ENCODE assay signal across 19 cellular contexts in the genomic region with DNA sequence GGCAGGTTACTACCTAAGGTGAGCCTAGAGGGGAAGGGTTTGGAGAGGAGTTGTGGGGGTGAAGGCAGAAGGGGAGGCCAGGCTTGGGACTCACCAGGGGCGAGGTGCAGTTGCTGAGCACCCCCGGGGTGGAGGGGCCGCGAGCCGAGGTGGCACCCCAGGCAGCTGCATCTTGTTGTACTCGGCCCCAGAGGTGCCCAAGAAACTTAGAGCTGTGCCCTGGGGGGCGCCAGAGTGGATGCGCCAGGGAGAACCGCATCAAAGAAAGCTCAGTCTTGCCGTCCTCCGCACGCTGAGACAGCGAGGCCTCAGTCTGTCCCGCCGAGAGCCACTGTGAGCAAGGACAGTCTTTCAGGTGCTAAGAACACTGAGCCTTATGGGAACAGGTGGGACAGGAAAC. TPM values are rescaled to one million over a fixed set of nuclear protein-coding genes. Genes with fewer than 3 reads are reported as not detected.
A peak's percentile ranks its signal among the peaks of the same experiment; 100 is the strongest.
DNase-seq lines count a peak whose midpoint lies in the region; TF ChIP-seq lines count a peak whose summit lies in the region.
"Had no signal": no experiment of that assay in that cellular context is flagged by ENCODE, and none has a peak within 500 bp of the region (broad histone marks: within the 10 kb centered on the region; RNA-seq: fewer than 3 reads in every experiment).

No MANE protein-coding gene starts in this region.

- H3K4me1 ChIP-seq in endodermal cell (ENCODE audit: control insufficient read depth, insufficient read depth, low read length), result no peaks in the 10 kb centered on the region

- H3K27me3 Mint-ChIP-seq in endodermal cell (ENCODE audit: insufficient read depth), result peaks cover 95% of the 10 kb centered on the region

- intact Hi-C loops in posterior cingulate gyrus (cut with DNase I), result no loop called here

- H3K9ac ChIP-seq in endodermal cell (ENCODE audit: extremely low read depth, low read length, poor library complexity, severe bottlenecking), result no peak overlapping the region

- no peaks in the 10 kb centered on the region for H3K36me3 ChIP-seq in endodermal cell (ENCODE audit: control insufficient read depth, insufficient read depth, low read length)
- H3K36me3 ChIP-seq: left lung, stomach, uterus, WERI-Rb-1 had no signal

- H3K9me3 ChIP-seq in endodermal cell (ENCODE audit: control insufficient read depth, low read length), result no peaks in the 10 kb centered on the region
- H3K9me3 ChIP-seq: left lung, mucosa of descending colon, stomach, uterus had no signal

- no peak overlapping the region for H3K27ac Mint-ChIP-seq in endodermal cell

- no peak overlapping the region for H3K4me3 Mint-ChIP-seq in endodermal cell

- WGBS in endodermal cell (ENCODE audit: insufficient coverage in 1 of 2, insufficient read length in 1 of 2), 2 experiments, result 89 to 96% methylated on average over 8 to 15 of the region's 15 CpGs

- peaks cover 3% of the 10 kb centered on the region for H3K9me3 Mint-ChIP-seq in endodermal cell

- H3K36me3 Mint-ChIP-seq in endodermal cell (ENCODE audit: low read depth), result no peaks in the 10 kb centered on the region

- TF ChIP-seq CTCF in endodermal cell (conservative IDR thresholded peaks at IDR 0.05), result no peak

- peaks cover 46% of the 10 kb centered on the region for H3K27me3 ChIP-seq in endodermal cell (ENCODE audit: control insufficient read depth, insufficient read depth, low read length, poor library complexity, severe bottlenecking)

- peaks cover 24% of the 10 kb centered on the region for H3K4me1 Mint-ChIP-seq in endodermal cell

- no peak overlapping the region for H3K4me3 ChIP-seq in endodermal cell (ENCODE audit: low read length)
- H3K4me3 ChIP-seq: left lung, mucosa of descending colon, stomach, uterus had no signal

- H3K27ac ChIP-seq in endodermal cell (ENCODE audit: low read depth, low read length), result no peak overlapping the region
- H3K27ac ChIP-seq: left lung, stomach, uterus, WERI-Rb-1 had no signal

- peak in 4 of 6 experiments; percentile 5 to 28 (median 23) for DNase-seq in stimulated activated naive CD4-positive, alpha-beta T cell (lab: John Stamatoyannopoulos, UW)
- DNase-seq in stimulated activated naive CD4-positive, alpha-beta T cell treated with Interleukin-2 at 50 U/mL for 16 hours (lab: John Stamatoyannopoulos, UW), result no peak
- peak; percentile 14 for DNase-seq in T follicular helper cell (ENCODE audit: low read depth)
- peak; percentile 60 for DNase-seq in endodermal cell
- DNase-seq in cerebellar nuclear complex (lab: John Stamatoyannopoulos, UW), result no peak
- no peak for DNase-seq in posterior cingulate gyrus
- no peak for DNase-seq in NCI-H146 (lab: John Stamatoyannopoulos, UW)
- DNase-seq in COR-L47 (lab: John Stamatoyannopoulos, UW), result no peak
- DNase-seq: activated naive CD4-positive, alpha-beta T cell treated with Interleukin-2 at 50 U/mL for 16 hours; dermis blood vessel endothelial cell; DMS 273 treated with DMSO at 0.1 percent for 48 hours; mucosa of descending colon; NCI-H187 treated with DMSO at 0.1 percent for 48 hours; NCI-H446; stimulated activated CD4-positive, alpha-beta T cell treated with anti-CD3 and anti-CD28 coated beads, Interleukin-15, amount 100 ng/mL, for 24 hours; stomach; uterus had no signal

RNA-seq across cellular contexts. Expression of a gene that starts 7.4 kb away (rescaled TPM):
- 1 to 10 TPM; 2.0 to 3.0 TPM for total RNA-seq in endodermal cell
- polyA plus RNA-seq in endodermal cell (2013, experiment 1 of 2), result 4.3 TPM
- polyA plus RNA-seq in endodermal cell (2013, experiment 2 of 2), result 4.0 TPM
- total RNA-seq: dermis blood vessel endothelial cell had no signal

RNA-seq across cellular contexts. Expression of a gene that starts 11.3 kb away (rescaled TPM):
- 10 to 100 TPM; 35.9 to 37.2 TPM for total RNA-seq in endodermal cell
- polyA plus RNA-seq in endodermal cell (2013, experiment 1 of 2), result 27.6 TPM
- 25.8 TPM for polyA plus RNA-seq in endodermal cell (2013, experiment 2 of 2)

RNA-seq across cellular contexts. Expression of a gene that starts 26.1 kb away (rescaled TPM):
- 1 to 10 TPM; 2.3 to 9.1 TPM for total RNA-seq in endodermal cell
- polyA plus RNA-seq in endodermal cell (2013, experiment 1 of 2), result 4.0 TPM
- polyA plus RNA-seq in endodermal cell (2013, experiment 2 of 2), result 4.1 TPM

RNA-seq across cellular contexts. Expression of a gene that starts 31.4 kb away (rescaled TPM):
- 1 to 10 TPM; 2.5 to 3.0 TPM for total RNA-seq in endodermal cell
- polyA plus RNA-seq in endodermal cell (2013, experiment 1 of 2), result 5.1 TPM
- 4.0 TPM for polyA plus RNA-seq in endodermal cell (2013, experiment 2 of 2)
- total RNA-seq: dermis blood vessel endothelial cell had no signal

RNA-seq across cellular contexts. Expression of a gene that starts 38.8 kb away (rescaled TPM):
- total RNA-seq in endodermal cell, result 1 to 10 TPM; 1.1 to 1.9 TPM
- 19.3 TPM for polyA plus RNA-seq in endodermal cell (2013, experiment 1 of 2)
- 17.8 TPM for polyA plus RNA-seq in endodermal cell (2013, experiment 2 of 2)
- total RNA-seq: dermis blood vessel endothelial cell had no signal

Comparison
In these comparisons a context has a peak if more than half of its experiments do, and no peak if none do; other contexts are left out.
1. DNase-seq: peak in stimulated activated naive CD4-positive, alpha-beta T cell (4 of 6), T follicular helper cell (single experiment) and endodermal cell (single experiment); none in stimulated activated naive CD4-positive, alpha-beta T cell treated with Interleukin-2 at 50 U/mL for 16 hours (single experiment), cerebellar nuclear complex (0 of 2), posterior cingulate gyrus (0 of 10), NCI-H146 (single experiment) and COR-L47 (single experiment).